In genomic region chr19:3655402-3656072, GRCh38 we compare ENCODE assay signal across 9 cellular contexts. TPM values are rescaled to one million over a fixed set of nuclear protein-coding genes. Genes with fewer than 3 reads are reported as not detected.
DNase-seq lines count a peak whose midpoint lies in the region; ATAC-seq lines count a peak whose summit lies in the region.
"Had no signal": no experiment of that assay in that cellular context is flagged by ENCODE, and none has a peak within 500 bp of the region (broad histone marks: within the 10 kb centered on the region; RNA-seq: fewer than 3 reads in every experiment).

No MANE protein-coding gene starts in this region.

- CTCF ChIA-PET in activated CD8-positive, alpha-beta memory T cell treated with anti-CD3 and anti-CD28 coated beads, Interleukin-2, amount 10 ng/mL, durations not matched to agents 7 days and 5 days (lab: Charles Lee) = interaction anchor here (2.2 kb wide), 1 partner anchor 10 kb away, joined by 4 read pairs; no protein-coding TSS in a partner anchor

- ATAC-seq in esophagus mucosa (peak; percentile 73), sciatic nerve (peak; percentile 5)
- ATAC-seq in activated CD8-positive, alpha-beta memory T cell treated with anti-CD3 and anti-CD28 coated beads, Interleukin-2, amount 10 ng/mL, durations not matched to agents 7 days and 5 days = no peak

- H3K27ac Mint-ChIP-seq in activated CD8-positive, alpha-beta memory T cell treated with anti-CD3 and anti-CD28 coated beads, Interleukin-2, amount 10 ng/mL, durations not matched to agents 7 days and 5 days = no peak overlapping the region

- no peak overlapping the region for H3K4me3 Mint-ChIP-seq in activated CD8-positive, alpha-beta memory T cell treated with anti-CD3 and anti-CD28 coated beads, Interleukin-2, amount 10 ng/mL, durations not matched to agents 7 days and 5 days

- intact Hi-C loops in sciatic nerve (cut with DNase I) = no loop called here

- H3K27me3 Mint-ChIP-seq in activated CD8-positive, alpha-beta memory T cell treated with anti-CD3 and anti-CD28 coated beads, Interleukin-2, amount 10 ng/mL, durations not matched to agents 7 days and 5 days = no peaks in the 10 kb centered on the region

- H3K9me3 Mint-ChIP-seq in activated CD8-positive, alpha-beta memory T cell treated with anti-CD3 and anti-CD28 coated beads, Interleukin-2, amount 10 ng/mL, durations not matched to agents 7 days and 5 days (ENCODE audit: low read depth) = no peaks in the 10 kb centered on the region

- DNase-seq in EH (ENCODE audit: low read depth) = peak; percentile 96
- peak; percentile 85 for DNase-seq in NCI-H69 (lab: John Stamatoyannopoulos, UW)
- DNase-seq in sciatic nerve (ENCODE audit: low spot score) = no peak
- no peak for DNase-seq in NCI-H1048 (lab: John Stamatoyannopoulos, UW)
- DNase-seq in NCI-H1092 (lab: John Stamatoyannopoulos, UW) = no peak
- no peak for DNase-seq in NCI-H2196 (lab: John Stamatoyannopoulos, UW; ENCODE audit: unreplicated experiment)
- no peak for DNase-seq in activated CD8-positive, alpha-beta memory T cell treated with anti-CD3 and anti-CD28 coated beads, Interleukin-2, amount 10 ng/mL, durations not matched to agents 7 days and 5 days
- DNase-seq: NCI-H774 had no signal

- peaks cover 8% of the 10 kb centered on the region for H3K4me1 Mint-ChIP-seq in activated CD8-positive, alpha-beta memory T cell treated with anti-CD3 and anti-CD28 coated beads, Interleukin-2, amount 10 ng/mL, durations not matched to agents 7 days and 5 days

- peaks cover 5% of the 10 kb centered on the region for H3K36me3 Mint-ChIP-seq in activated CD8-positive, alpha-beta memory T cell treated with anti-CD3 and anti-CD28 coated beads, Interleukin-2, amount 10 ng/mL, durations not matched to agents 7 days and 5 days

RNA-seq across cellular contexts. Expression of gene CACTIN, which starts 28.9 kb away (rescaled TPM):
- total RNA-seq in esophagus mucosa = 10.5 TPM
- 19.6 TPM for total RNA-seq in sciatic nerve
- 10 to 100 TPM; 33.4 to 33.7 TPM for total RNA-seq in activated CD8-positive, alpha-beta memory T cell treated with anti-CD3 and anti-CD28 coated beads, Interleukin-2, amount 10 ng/mL, durations not matched to agents 7 days and 5 days

RNA-seq across cellular contexts. Expression of gene PIP5K1C, which starts 44.7 kb away (rescaled TPM):
- total RNA-seq in esophagus mucosa (16.4 TPM), sciatic nerve (46.9 TPM)
- 10 to 100 TPM; 23.9 to 37.7 TPM for total RNA-seq in activated CD8-positive, alpha-beta memory T cell treated with anti-CD3 and anti-CD28 coated beads, Interleukin-2, amount 10 ng/mL, durations not matched to agents 7 days and 5 days

RNA-seq across cellular contexts. Expression of gene TBXA2R, which starts 48.9 kb away (rescaled TPM):
- total RNA-seq in esophagus mucosa (0.64 TPM), sciatic nerve (11.2 TPM)
- under 1 TPM; 0.26 to 0.54 TPM for total RNA-seq in activated CD8-positive, alpha-beta memory T cell treated with anti-CD3 and anti-CD28 coated beads, Interleukin-2, amount 10 ng/mL, durations not matched to agents 7 days and 5 days

RNA-seq across cellular contexts. Expression of gene TJP3, which starts 52.6 kb away (rescaled TPM):
- 40.9 TPM for total RNA-seq in esophagus mucosa
- 2.1 TPM for total RNA-seq in sciatic nerve
- total RNA-seq in activated CD8-positive, alpha-beta memory T cell treated with anti-CD3 and anti-CD28 coated beads, Interleukin-2, amount 10 ng/mL, durations not matched to agents 7 days and 5 days = 1 to 10 TPM; 1.0 to 1.3 TPM

Comparison
In these comparisons a context has a peak if more than half of its experiments do, and no peak if none do; other contexts are left out.
1. DNase-seq: peak in EH (single experiment) and NCI-H69 (single experiment); none in sciatic nerve (single experiment), NCI-H1048 (single experiment), NCI-H1092 (single experiment), NCI-H2196 (single experiment) and activated CD8-positive, alpha-beta memory T cell treated with anti-CD3 and anti-CD28 coated beads, Interleukin-2, amount 10 ng/mL, durations not matched to agents 7 days and 5 days (single experiment).